Comparison of ENCODE assay signal across 15 cellular contexts in the genomic region with DNA sequence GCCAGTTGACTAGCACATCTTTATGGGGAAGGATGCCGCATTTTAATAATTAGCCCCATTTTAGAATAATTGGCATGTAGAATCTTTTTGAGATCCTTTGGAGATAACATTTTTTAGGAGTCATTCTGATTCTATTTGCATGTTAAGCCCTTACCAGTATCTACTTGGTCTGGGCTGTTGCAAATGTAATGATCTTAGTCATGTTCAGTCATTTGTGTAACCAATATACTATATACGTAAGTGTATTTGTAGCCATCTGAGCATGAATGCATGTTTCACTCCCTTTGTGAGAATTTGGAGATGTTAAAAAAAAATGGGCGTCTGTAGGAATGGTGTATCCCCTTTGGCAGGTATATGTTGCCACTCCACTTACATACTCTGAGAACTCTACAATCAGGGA.
DNase-seq lines count a peak whose midpoint lies in the region; ATAC-seq and TF ChIP-seq lines count a peak whose summit lies in the region.
"Had no signal": no experiment of that assay in that cellular context is flagged by ENCODE, and none has a peak within 500 bp of the region (broad histone marks: within the 10 kb centered on the region; RNA-seq: fewer than 3 reads in every experiment).

No MANE protein-coding gene starts in this region.

- peak overlapping the region; percentile 33; the same call in 1 of the 2 replicates for H3K4me3 ChIP-seq in OCI-LY3 (ENCODE audit: low read length)
- H3K4me3 ChIP-seq: BLaER1 treated with 17β-estradiol and CSF1 and Interleukin-3, amounts not matched to agents 10 nM and 100 nM; K562 had no signal

- H3K9ac ChIP-seq in OCI-LY3 (ENCODE audit: low read length): peak overlapping the region; percentile 1; the same call in 1 of the 2 replicates
- H3K9ac ChIP-seq: BLaER1 treated with 17β-estradiol and CSF1 and Interleukin-3, amounts not matched to agents 10 nM and 100 nM had no signal

- no peaks in the 10 kb centered on the region for H3K79me2 ChIP-seq in OCI-LY3 (ENCODE audit: low read length)

- H3K27me3 ChIP-seq in OCI-LY3 (ENCODE audit: low read depth, low read length): no peaks in the 10 kb centered on the region
- H3K27me3 ChIP-seq: BLaER1 treated with 17β-estradiol and CSF1 and Interleukin-3, amounts not matched to agents 10 nM and 100 nM had no signal

- peak; percentile 54 for ATAC-seq in GM18858 (IDR thresholded peaks at IDR 0.05; ENCODE audit: unreplicated experiment)
- peak; percentile 56 for ATAC-seq in GM21717 (IDR thresholded peaks at IDR 0.05; ENCODE audit: unreplicated experiment)
- ATAC-seq in esophagus mucosa: no peak
- ATAC-seq: CD8-positive, alpha-beta T cell; K562 had no signal

- H3K27ac ChIP-seq in OCI-LY3 (ENCODE audit: low read length): peak overlapping the region; percentile 63
- H3K27ac ChIP-seq: BLaER1 treated with 17β-estradiol and CSF1 and Interleukin-3, amounts not matched to agents 10 nM and 100 nM had no signal

- no peak for TF ChIP-seq CTCF in OCI-LY3 (IDR thresholded peaks at IDR 0.05; ENCODE audit: low read depth, low read length)

- H3K4me2 ChIP-seq in OCI-LY3 (ENCODE audit: low read length): peak overlapping the region; percentile 61
- H3K4me2 ChIP-seq: BLaER1 treated with 17β-estradiol and CSF1 and Interleukin-3, amounts not matched to agents 10 nM and 100 nM had no signal

- DNase-seq in activated CD4-positive, alpha-beta T cell treated with anti-CD3 and anti-CD28 coated beads for 1 hour: no peak
- no peak for DNase-seq in NCI-H1694 (lab: John Stamatoyannopoulos, UW)
- DNase-seq: CD8-positive, alpha-beta T cell; DMS 273 treated with DMSO at 0.1 percent for 48 hours; DMS53; DND-41; EL; H9; IMR-90 had no signal

- H4K20me1 ChIP-seq in OCI-LY3 (ENCODE audit: insufficient read depth, low read length): no peaks in the 10 kb centered on the region
- H4K20me1 ChIP-seq: BLaER1 treated with 17β-estradiol and CSF1 and Interleukin-3, amounts not matched to agents 10 nM and 100 nM had no signal

- peaks cover 23% of the 10 kb centered on the region for H3K4me1 ChIP-seq in OCI-LY3 (ENCODE audit: low read length)
- H3K4me1 ChIP-seq: BLaER1 treated with 17β-estradiol and CSF1 and Interleukin-3, amounts not matched to agents 10 nM and 100 nM had no signal

- H2AFZ ChIP-seq in OCI-LY3 (ENCODE audit: low read depth, low read length): no peak overlapping the region

- no peaks in the 10 kb centered on the region for H3K36me3 ChIP-seq in OCI-LY3 (replicated peaks; ENCODE audit: low read depth, low read length)
- H3K36me3 ChIP-seq: BLaER1 treated with 17β-estradiol and CSF1 and Interleukin-3, amounts not matched to agents 10 nM and 100 nM had no signal

- H3K9me3 ChIP-seq in OCI-LY3 (ENCODE audit: insufficient read depth, low read length): no peaks in the 10 kb centered on the region
- H3K9me3 ChIP-seq: BLaER1 treated with 17β-estradiol and CSF1 and Interleukin-3, amounts not matched to agents 10 nM and 100 nM had no signal
